Comparison of ENCODE assay signal across 13 cellular contexts in genomic region chr4:10982305-10982704, GRCh38.
"Had no signal": no experiment of that assay in that cellular context is flagged by ENCODE, and none has a peak within 500 bp of the region (broad histone marks: within the 10 kb centered on the region; RNA-seq: fewer than 3 reads in every experiment).

No MANE protein-coding gene starts in this region.

- ATAC-seq: activated CD8-positive, alpha-beta T cell treated with anti-CD3 and anti-CD28 coated beads, Interleukin-2, amount 10 ng/mL, durations not matched to agents 7 days and 5 days; activated naive CD8-positive, alpha-beta T cell treated with anti-CD3 and anti-CD28 coated beads, Interleukin-2, amount 50 U/mL, for 24 hours; foreskin keratinocyte had no signal

- H3K4me3 ChIP-seq: ascending aorta, dorsolateral prefrontal cortex, left ventricle myocardium inferior, thyroid gland, uterus had no signal

- H3K9me3 Mint-ChIP-seq: activated naive CD8-positive, alpha-beta T cell treated with anti-CD3 and anti-CD28 coated beads, Interleukin-2, amount 50 U/mL, for 24 hours; T-helper 2 cell treated with Interferon-gamma antibody and Interleukin-4, amounts not matched to agents 5 μg/mL and 100 μg/mL, for 36 hours had no signal

- H3K27me3 ChIP-seq: ascending aorta, foreskin keratinocyte, thyroid gland, uterus had no signal

- H3K27me3 Mint-ChIP-seq: activated naive CD8-positive, alpha-beta T cell treated with anti-CD3 and anti-CD28 coated beads, Interleukin-2, amount 50 U/mL, for 24 hours had no signal

- H3K36me3 ChIP-seq: ascending aorta, left ventricle myocardium inferior, thyroid gland, uterus had no signal

- DNase-seq: activated CD8-positive, alpha-beta T cell treated with anti-CD3 and anti-CD28 coated beads, Interleukin-2, amount 10 ng/mL, durations not matched to agents 7 days and 5 days; activated naive CD4-positive, alpha-beta T cell treated with Interleukin-2 at 50 U/mL for 16 hours; activated naive CD8-positive, alpha-beta T cell treated with anti-CD3 and anti-CD28 coated beads, Interleukin-2, amount 50 U/mL, for 24 hours; dorsolateral prefrontal cortex; foreskin keratinocyte; head of caudate nucleus; kidney; left ventricle myocardium inferior; stimulated activated CD4-positive, alpha-beta T cell treated with anti-CD3 and anti-CD28 coated beads, Interleukin-4, amount 100 ng/mL, for 24 hours; thyroid gland; uterus had no signal

- H3K27ac Mint-ChIP-seq: activated CD8-positive, alpha-beta T cell treated with anti-CD3 and anti-CD28 coated beads, Interleukin-2, amount 10 ng/mL, durations not matched to agents 7 days and 5 days; activated naive CD8-positive, alpha-beta T cell treated with anti-CD3 and anti-CD28 coated beads, Interleukin-2, amount 50 U/mL, for 24 hours; T-helper 2 cell treated with Interferon-gamma antibody and Interleukin-4, amounts not matched to agents 5 μg/mL and 100 μg/mL, for 36 hours had no signal

- H3K9me3 ChIP-seq: ascending aorta, left ventricle myocardium inferior, thyroid gland, uterus had no signal

- H3K4me3 Mint-ChIP-seq: activated CD8-positive, alpha-beta T cell treated with anti-CD3 and anti-CD28 coated beads, Interleukin-2, amount 10 ng/mL, durations not matched to agents 7 days and 5 days; activated naive CD8-positive, alpha-beta T cell treated with anti-CD3 and anti-CD28 coated beads, Interleukin-2, amount 50 U/mL, for 24 hours; T-helper 2 cell treated with Interferon-gamma antibody and Interleukin-4, amounts not matched to agents 5 μg/mL and 100 μg/mL, for 36 hours had no signal

- H3K4me1 ChIP-seq: ascending aorta, foreskin keratinocyte, left ventricle myocardium inferior, thyroid gland, uterus had no signal

- H3K27ac ChIP-seq: ascending aorta, dorsolateral prefrontal cortex, foreskin keratinocyte, left ventricle myocardium inferior, thyroid gland, uterus had no signal
